11 cellular contexts compared by ENCODE assay signal in genomic region chr2:69781321-69782248, GRCh38. TPM values are rescaled to one million over a fixed set of nuclear protein-coding genes. Genes with fewer than 3 reads are reported as not detected.
A peak's percentile ranks its signal among the peaks of the same experiment; 100 is the strongest.
DNase-seq lines count a peak whose midpoint lies in the region; ATAC-seq and TF ChIP-seq lines count a peak whose summit lies in the region.
"Had no signal": no experiment of that assay in that cellular context is flagged by ENCODE, and none has a peak within 500 bp of the region (broad histone marks: within the 10 kb centered on the region; RNA-seq: fewer than 3 reads in every experiment).

No MANE protein-coding gene starts in this region.

- peak overlapping the region; percentile 53 for H3K27ac Mint-ChIP-seq in endodermal cell

- 90 to 100% methylated on average over 2 to 5 of the region's 5 CpGs for WGBS in endodermal cell (ENCODE audit: insufficient coverage in 1 of 2, insufficient read length in 1 of 2), 2 experiments
- WGBS in suprapubic skin, result 73% methylated on average over 5 of the region's 5 CpGs

- H3K27me3 ChIP-seq in endodermal cell (ENCODE audit: control insufficient read depth, insufficient read depth, low read length, poor library complexity, severe bottlenecking) (no peaks in the 10 kb centered on the region), suprapubic skin (no peaks in the 10 kb centered on the region)
- H3K27me3 ChIP-seq: SJCRH30 had no signal

- no peak for ATAC-seq in GM21723 (IDR thresholded peaks at IDR 0.05; ENCODE audit: unreplicated experiment)

- H3K27me3 Mint-ChIP-seq in endodermal cell (ENCODE audit: insufficient read depth), result no peaks in the 10 kb centered on the region

- peaks cover 10% of the 10 kb centered on the region for H3K9me3 ChIP-seq in endodermal cell (ENCODE audit: control insufficient read depth, low read length)
- no peaks in the 10 kb centered on the region for H3K9me3 ChIP-seq in suprapubic skin

- H3K36me3 ChIP-seq in endodermal cell (ENCODE audit: control insufficient read depth, insufficient read depth, low read length) (no peaks in the 10 kb centered on the region), suprapubic skin (peaks cover under 1% of the 10 kb centered on the region)
- H3K36me3 ChIP-seq: SJCRH30 had no signal

- no peak for TF ChIP-seq EP300 in suprapubic skin (IDR thresholded peaks at IDR 0.05)

- peak; percentile 19 for DNase-seq in NCI-H1105 treated with DMSO at 0.1 percent for 48 hours (lab: John Stamatoyannopoulos, UW)
- DNase-seq in NCI-H1105 (lab: John Stamatoyannopoulos, UW), result no peak
- DNase-seq in NCI-H2029 treated with DMSO at 0.1 percent for 48 hours (lab: John Stamatoyannopoulos, UW), result peak; percentile 31
- DNase-seq in endodermal cell, result no peak
- DNase-seq in suprapubic skin (ENCODE audit: low spot score in 2 of 2), result no peak
- no peak for DNase-seq in amniotic stem cell (lab: John Stamatoyannopoulos, UW)
- no peak for DNase-seq in SIG-M5 treated with dmso at 0.1 percent for 504 hours (lab: John Stamatoyannopoulos, UW; ENCODE audit: unreplicated experiment)
- DNase-seq: HCEC 1CT; SJCRH30; stimulated activated CD8-positive, alpha-beta memory T cell treated with anti-CD3 and anti-CD28 coated beads, Interleukin-4, amount 100 ng/mL, for 48 hours had no signal

- peaks cover 32% of the 10 kb centered on the region for H3K4me1 Mint-ChIP-seq in endodermal cell

- H3K4me3 ChIP-seq in endodermal cell (ENCODE audit: low read length) (no peak overlapping the region), suprapubic skin (no peak overlapping the region)
- H3K4me3 ChIP-seq: SJCRH30 had no signal

- peaks cover 2% of the 10 kb centered on the region for H3K36me3 Mint-ChIP-seq in endodermal cell (ENCODE audit: low read depth)

- no peak for TF ChIP-seq POLR2A in suprapubic skin (IDR thresholded peaks at IDR 0.05)

- peaks cover 10% of the 10 kb centered on the region for H3K9me3 Mint-ChIP-seq in endodermal cell

- H3K4me1 ChIP-seq in endodermal cell (ENCODE audit: control insufficient read depth, insufficient read depth, low read length) (peaks cover 13% of the 10 kb centered on the region), suprapubic skin (peaks cover 24% of the 10 kb centered on the region)

- TF ChIP-seq CTCF in endodermal cell (conservative IDR thresholded peaks at IDR 0.05) (no peak), suprapubic skin (IDR thresholded peaks at IDR 0.05) (no peak)

- no peak overlapping the region for H3K9ac ChIP-seq in endodermal cell (ENCODE audit: extremely low read depth, low read length, poor library complexity, severe bottlenecking)

- H3K27ac ChIP-seq in endodermal cell (ENCODE audit: low read depth, low read length) (no peak overlapping the region), suprapubic skin (peak overlapping the region; percentile 14)
- H3K27ac ChIP-seq: SJCRH30 had no signal

- no peak overlapping the region for H3K4me3 Mint-ChIP-seq in endodermal cell

RNA-seq across cellular contexts. Expression of gene ANXA4, which starts 39.7 kb away (rescaled TPM):
- total RNA-seq in endodermal cell, result 10 to 100 TPM; 18.0 to 21.4 TPM
- 11.0 TPM for polyA plus RNA-seq in endodermal cell (2013, experiment 1 of 2)
- 11.1 TPM for polyA plus RNA-seq in endodermal cell (2013, experiment 2 of 2)
- total RNA-seq in suprapubic skin, result 10 to 100 TPM; 58.1 to 91.6 (median 85.8) TPM

RNA-seq across cellular contexts. Expression of gene GMCL1, which starts 47.9 kb away (rescaled TPM):
- total RNA-seq in endodermal cell (10 to 100 TPM; 19.7 to 25.5 TPM), suprapubic skin (10 to 100 TPM in 3 of 4 donors, 1 to 10 TPM in 1; 9.3 to 15.0 (median 14.4) TPM)
- polyA plus RNA-seq in endodermal cell (2013, experiment 1 of 2), result 24.0 TPM
- polyA plus RNA-seq in endodermal cell (2013, experiment 2 of 2), result 22.6 TPM

Comparison
In these comparisons a context has a peak if more than half of its experiments do, and no peak if none do; other contexts are left out.
1. DNase-seq: peak in NCI-H1105 treated with DMSO at 0.1 percent for 48 hours (single experiment) and NCI-H2029 treated with DMSO at 0.1 percent for 48 hours (single experiment); none in NCI-H1105 (single experiment), endodermal cell (single experiment), suprapubic skin (0 of 2), amniotic stem cell (single experiment) and SIG-M5 treated with dmso at 0.1 percent for 504 hours (single experiment).